Comparison of ENCODE assay signal across 8 cellular contexts in genomic region chr16:67672739-67673662, GRCh38. TPM values are rescaled to one million over a fixed set of nuclear protein-coding genes. Genes with fewer than 3 reads are reported as not detected.
DNase-seq lines count a peak whose midpoint lies in the region; ATAC-seq and TF ChIP-seq lines count a peak whose summit lies in the region.

No MANE protein-coding gene starts in this region.

- no peak overlapping the region for H3K56ac ChIP-seq in H9 (ENCODE audit: insufficient read length, low read depth, low read length)

- H2AK5ac ChIP-seq in H9 (ENCODE audit: insufficient read length, low read length) = no peak overlapping the region

- no peak overlapping the region for H3K18ac ChIP-seq in H9 (ENCODE audit: insufficient read length, low read depth, low read length)

- DNase-seq in CD4-positive, CD25-positive, alpha-beta regulatory T cell = peak; percentile 28 to 66 (median 36)
- DNase-seq in H9 (peak; percentile 74), RPMI8226 (peak; percentile 73), anterior cingulate cortex (lab: John Stamatoyannopoulos, UW) (peak in 41 of 58 donors; percentile 13 to 63 (median 37)), left cardiac atrium (peak; percentile 72), prostate gland (ENCODE audit: low spot score) (peak; percentile 54), NCI-H2029 (lab: John Stamatoyannopoulos, UW) (no peak)

- TF ChIP-seq CTCF in H9 (conservative IDR thresholded peaks at IDR 0.05) = peak; percentile 87
- peak; percentile 15 to 81 (median 54) for TF ChIP-seq CTCF in prostate gland (IDR thresholded peaks at IDR 0.05)

- no peaks in the 10 kb centered on the region for H3K79me1 ChIP-seq in H9 (ENCODE audit: insufficient read depth, low read depth, low read length, poor library complexity, severe bottlenecking)

- H4K8ac ChIP-seq in H9 (replicated peaks; ENCODE audit: insufficient read length, low read depth, low read length) = no peak overlapping the region

- no peaks in the 10 kb centered on the region for H3K79me2 ChIP-seq in H9 (ENCODE audit: insufficient read depth, low read length)

- H2BK120ac ChIP-seq in H9 (ENCODE audit: low read depth, low read length, poor library complexity, severe bottlenecking) = no peak overlapping the region

- H3T11ph ChIP-seq in H9 (ENCODE audit: low read length) = no peak overlapping the region

- no peak for ATAC-seq in CD4-positive, CD25-positive, alpha-beta regulatory T cell (ENCODE audit: low read depth in 2 of 2)
- peak; percentile 47 to 50 for ATAC-seq in left cardiac atrium
- no peak for ATAC-seq in HG03196 (IDR thresholded peaks at IDR 0.05; ENCODE audit: unreplicated experiment)

- H3K9me3 Mint-ChIP-seq in CD4-positive, CD25-positive, alpha-beta regulatory T cell = no peaks in the 10 kb centered on the region
- H3K9me3 Mint-ChIP-seq in H9 = no peaks in the 10 kb centered on the region

- H2BK20ac ChIP-seq in H9 (ENCODE audit: low read depth, low read length, poor library complexity, severe bottlenecking) = no peak overlapping the region

- no peaks in the 10 kb centered on the region for H3K27me3 ChIP-seq in CD4-positive, CD25-positive, alpha-beta regulatory T cell (ENCODE audit: control insufficient read depth, insufficient read depth, low read length)
- H3K27me3 ChIP-seq in H9 (ENCODE audit: insufficient read depth, low read length) (no peaks in the 10 kb centered on the region), prostate gland (replicated peaks; ENCODE audit: insufficient read depth) (no peaks in the 10 kb centered on the region)

- no peak overlapping the region for H3K27ac Mint-ChIP-seq in CD4-positive, CD25-positive, alpha-beta regulatory T cell
- peak overlapping the region in 1 of 3 experiments; percentile 51; a peak in 1 of 7 replicates for H3K27ac Mint-ChIP-seq in H9

- H3K14ac ChIP-seq in H9 (ENCODE audit: insufficient read depth, low read length) = no peak overlapping the region

- no peak overlapping the region for H2BK12ac ChIP-seq in H9 (ENCODE audit: insufficient read length, low read depth, low read length)

- H3K4me3 Mint-ChIP-seq in CD4-positive, CD25-positive, alpha-beta regulatory T cell = peak overlapping the region in 1 of 4 donors; percentile 87
- H3K4me3 Mint-ChIP-seq in H9 = no peak overlapping the region; a peak in 1 of 5 replicates

- no peak overlapping the region for H2AFZ ChIP-seq in H9 (ENCODE audit: low read length)

- no peaks in the 10 kb centered on the region for H3K36me3 ChIP-seq in CD4-positive, CD25-positive, alpha-beta regulatory T cell (ENCODE audit: control insufficient read depth, insufficient read depth, low read length)
- H3K36me3 ChIP-seq in prostate gland = no peaks in the 10 kb centered on the region

- H3K9me3 ChIP-seq in CD4-positive, CD25-positive, alpha-beta regulatory T cell (ENCODE audit: control insufficient read depth in 2 of 2, low read length in 2 of 2) = no peaks in the 10 kb centered on the region
- H3K9me3 ChIP-seq in H9 (ENCODE audit: control insufficient read depth, low read depth, low read length) = no peaks in the 10 kb centered on the region
- H3K9me3 ChIP-seq in prostate gland = no peaks in the 10 kb centered on the region

- no peak for TF ChIP-seq POLR2A in prostate gland (IDR thresholded peaks at IDR 0.05)

- H3K27me3 Mint-ChIP-seq in CD4-positive, CD25-positive, alpha-beta regulatory T cell = no peaks in the 10 kb centered on the region
- no peaks in the 10 kb centered on the region for H3K27me3 Mint-ChIP-seq in H9 (ENCODE audit: low read depth)

- no peak overlapping the region for H2BK5ac ChIP-seq in H9 (ENCODE audit: insufficient read length, low read length)

- no peak overlapping the region for H3K9ac ChIP-seq in H9 (ENCODE audit: extremely low read depth, insufficient read length, low read length)

- H3K36me3 Mint-ChIP-seq in CD4-positive, CD25-positive, alpha-beta regulatory T cell = no peaks in the 10 kb centered on the region
- peaks cover 0 to 4% (median 2%) of the 10 kb centered on the region in 3 experiments; a peak in 3 of 7 replicates for H3K36me3 Mint-ChIP-seq in H9 (ENCODE audit: insufficient read depth in 1 of 3, low read depth in 3 of 3)

- H3K4me1 Mint-ChIP-seq in CD4-positive, CD25-positive, alpha-beta regulatory T cell = peaks cover 0 to 14% (median 5%) of the 10 kb centered on the region in 4 donors
- H3K4me1 Mint-ChIP-seq in H9 = 0 out of 4 replicates have a peak, but pooled peaks cover 0 to 2% of the 10 kb centered on the region in 2 experiments

- H3K4me3 ChIP-seq in CD4-positive, CD25-positive, alpha-beta regulatory T cell (ENCODE audit: low read depth, low read length) = no peak overlapping the region
- no peak overlapping the region for H3K4me3 ChIP-seq in prostate gland

- no peak overlapping the region for H4K91ac ChIP-seq in H9 (ENCODE audit: insufficient read length, low read depth, low read length)

- no peak overlapping the region for H3K4me2 ChIP-seq in H9 (ENCODE audit: insufficient read depth, insufficient read length, low read length)

- no peak overlapping the region for H3K23ac ChIP-seq in H9 (ENCODE audit: insufficient read length, low read depth, low read length)

- H3K4me1 ChIP-seq in CD4-positive, CD25-positive, alpha-beta regulatory T cell (ENCODE audit: control insufficient read depth, insufficient read depth, low read length, poor library complexity, severe bottlenecking) = peaks cover 3% of the 10 kb centered on the region
- H3K4me1 ChIP-seq in H9 (ENCODE audit: insufficient read depth, low read length) = no peaks in the 10 kb centered on the region
- H3K4me1 ChIP-seq in prostate gland (replicated peaks) = peaks cover 12% of the 10 kb centered on the region

- no peak overlapping the region for H3K27ac ChIP-seq in CD4-positive, CD25-positive, alpha-beta regulatory T cell (ENCODE audit: insufficient read depth, low read length, poor library complexity, severe bottlenecking)
- H3K27ac ChIP-seq in H9 (ENCODE audit: insufficient read length, low read depth, low read length) (no peak overlapping the region), prostate gland (peak overlapping the region; percentile 56 to 57)

- intact Hi-C loops in left cardiac atrium (cut with DNase I) = loop anchor here (5.0 to 10.0 kb wide), 4 partner anchors 49 to 252 kb away; partner anchors contain the start of genes RANBP10 (in 1 of the 2) and TSNAXIP1 (in 1 of the 2)
- intact Hi-C loops in prostate gland (cut with DNase I) = loop anchor here (5.0 to 10.0 kb wide), 2 partner anchors 132 to 254 kb away; partner anchors contain the start of genes RANBP10 and TSNAXIP1

- H3K23me2 ChIP-seq in H9 (ENCODE audit: insufficient read length, low read depth, low read length, poor library complexity, severe bottlenecking) = no peaks in the 10 kb centered on the region

- peaks cover 3% of the 10 kb centered on the region for H4K20me1 ChIP-seq in H9 (ENCODE audit: control insufficient read depth, insufficient read depth, insufficient read length)

- no peak overlapping the region for H2BK15ac ChIP-seq in H9 (ENCODE audit: low read depth, low read length)

- no peak overlapping the region for H3K4ac ChIP-seq in H9 (ENCODE audit: low read depth, low read length)

- WGBS in H9 (ENCODE audit: extremely low coverage, insufficient read length, low lambda C conversion rate) = no CpG with 5 or more reads among the region's 13 CpGs
- 67% methylated on average over 12 of the region's 13 CpGs for WGBS in prostate gland

- no peak overlapping the region for H4K5ac ChIP-seq in H9 (ENCODE audit: insufficient read length, low read depth, low read length)

RNA-seq across cellular contexts. Expression of gene C16orf86, which starts 6.4 kb away (rescaled TPM):
- total RNA-seq in CD4-positive, CD25-positive, alpha-beta regulatory T cell = 3.2 TPM
- polyA plus RNA-seq in CD4-positive, CD25-positive, alpha-beta regulatory T cell = 1 to 10 TPM; 3.9 to 6.8 (median 6.0) TPM
- total RNA-seq in H9 (2021) (0.75 and 1.5 TPM in 2 replicates), left cardiac atrium (1 to 10 TPM; 3.5 to 3.7 TPM), prostate gland (10 to 100 TPM in 1 of 2 donors, 1 to 10 TPM in 1; 10.0 to 18.3 TPM)

RNA-seq across cellular contexts. Expression of gene ENKD1, which starts 6.5 kb away (rescaled TPM):
- 2.4 TPM for total RNA-seq in CD4-positive, CD25-positive, alpha-beta regulatory T cell
- polyA plus RNA-seq in CD4-positive, CD25-positive, alpha-beta regulatory T cell = 1 to 10 TPM in 3 of 4 donors, under 1 TPM in 1; 0.65 to 2.9 (median 1.5) TPM
- total RNA-seq in H9 (2021) = 7.9 and 9.5 TPM in 2 replicates
- total RNA-seq in left cardiac atrium = 1 to 10 TPM; 7.6 to 9.6 TPM
- total RNA-seq in prostate gland = 10 to 100 TPM; 20.6 to 29.1 TPM

RNA-seq across cellular contexts. Expression of gene PARD6A, which starts 12.2 kb away (rescaled TPM):
- total RNA-seq in CD4-positive, CD25-positive, alpha-beta regulatory T cell = 6.2 TPM
- polyA plus RNA-seq in CD4-positive, CD25-positive, alpha-beta regulatory T cell = 10 to 100 TPM; 14.4 to 19.9 (median 18.2) TPM
- total RNA-seq in H9 (2021) = 10.8 and 11.2 TPM in 2 replicates
- 1 to 10 TPM; 2.5 to 4.8 TPM for total RNA-seq in left cardiac atrium
- total RNA-seq in prostate gland = 10 to 100 TPM in 1 of 2 donors, 1 to 10 TPM in 1; 3.4 to 13.7 TPM

RNA-seq across cellular contexts. Expression of gene ACD, which starts 12.9 kb away (rescaled TPM):
- 28.7 TPM for total RNA-seq in CD4-positive, CD25-positive, alpha-beta regulatory T cell
- polyA plus RNA-seq in CD4-positive, CD25-positive, alpha-beta regulatory T cell = 10 to 100 TPM; 29.5 to 36.7 (median 32.5) TPM
- total RNA-seq in H9 (2021) (34.1 and 38.2 TPM in 2 replicates), left cardiac atrium (10 to 100 TPM in 1 of 2 donors, 1 to 10 TPM in 1; 9.0 to 10.2 TPM), prostate gland (10 to 100 TPM; 17.1 to 45.4 TPM)

RNA-seq across cellular contexts. Expression of gene CARMIL2, which starts 28.1 kb away (rescaled TPM):
- 156 TPM for total RNA-seq in CD4-positive, CD25-positive, alpha-beta regulatory T cell
- polyA plus RNA-seq in CD4-positive, CD25-positive, alpha-beta regulatory T cell = 10 to 100 TPM in 3 of 4 donors, 1 to 10 TPM in 1; 9.2 to 20.7 (median 12.9) TPM
- 57.7 and 58.5 TPM in 2 replicates for total RNA-seq in H9 (2021)
- 1 to 10 TPM; 1.1 to 1.2 TPM for total RNA-seq in left cardiac atrium
- total RNA-seq in prostate gland = 1 to 10 TPM; 4.8 to 5.1 TPM

Comparison
In these comparisons a context has a peak if more than half of its experiments do, and no peak if none do; other contexts are left out.
1. ATAC-seq: peak in left cardiac atrium (2 of 2); none in CD4-positive, CD25-positive, alpha-beta regulatory T cell (0 of 2) and HG03196 (single experiment).
2. H3K27ac ChIP-seq: peak in prostate gland (2 of 2); none in CD4-positive, CD25-positive, alpha-beta regulatory T cell (single experiment) and H9 (single experiment).